ENCODE assay signal across 11 cellular contexts in the genomic region with DNA sequence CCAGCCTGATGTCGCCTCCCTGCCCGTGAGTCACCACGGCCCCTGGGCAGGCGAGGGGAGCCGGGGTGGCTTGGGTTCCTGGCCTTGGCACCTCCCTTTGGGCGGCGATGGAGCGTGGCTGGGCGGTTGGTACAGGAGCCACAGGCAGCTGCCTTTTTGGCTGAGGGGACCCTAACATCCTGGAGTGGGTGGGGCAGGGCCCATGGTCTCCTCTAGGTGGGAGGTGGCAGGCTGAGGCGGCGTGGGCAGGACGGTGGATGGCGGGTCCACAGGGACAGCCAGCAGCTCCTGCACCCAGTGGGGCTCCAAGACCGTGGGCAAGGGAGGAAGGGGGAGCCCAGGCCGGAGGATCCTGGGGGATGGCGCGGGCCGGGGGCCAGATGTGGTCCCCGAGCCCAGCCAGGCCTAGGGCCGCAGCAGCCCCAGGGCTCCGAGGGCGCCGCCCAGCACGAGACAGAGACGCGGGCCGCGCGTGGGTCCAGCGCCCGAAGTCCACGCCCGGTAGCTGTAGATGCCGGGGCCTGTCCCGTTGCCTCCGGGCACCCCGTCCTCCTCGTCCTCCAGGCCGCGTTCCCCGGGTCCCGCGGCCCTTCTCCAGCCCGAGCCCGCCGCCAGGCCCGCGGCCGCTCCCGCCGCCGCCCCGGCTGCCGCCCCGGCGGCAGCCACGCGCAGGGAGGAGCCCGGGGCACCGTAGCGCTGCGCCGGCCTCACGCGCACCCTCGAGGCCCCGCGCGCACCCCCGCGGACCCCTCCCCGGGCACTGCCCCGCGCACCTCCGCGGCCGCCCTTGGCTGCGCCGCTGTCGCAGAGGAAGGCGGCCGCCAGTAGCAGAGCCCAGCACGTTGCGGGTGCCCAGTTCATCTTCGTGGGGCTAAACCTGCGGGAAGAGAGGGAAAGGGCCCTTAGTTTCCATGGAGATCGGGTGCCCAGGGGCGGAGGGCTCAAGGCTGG. TPM values are rescaled to one million over a fixed set of nuclear protein-coding genes. Genes with fewer than 3 reads are reported as not detected.
DNase-seq lines count a peak whose midpoint lies in the region; ATAC-seq lines count a peak whose summit lies in the region.
"Had no signal": no experiment of that assay in that cellular context is flagged by ENCODE, and none has a peak within 500 bp of the region (broad histone marks: within the 10 kb centered on the region; RNA-seq: fewer than 3 reads in every experiment).

No MANE protein-coding gene starts in this region.

- H3K9me3 Mint-ChIP-seq in activated T-cell treated with anti-CD3 and anti-CD28 coated beads, Interleukin-2, amount 50 U/mL, for 24 hours: no peaks in the 10 kb centered on the region
- H3K9me3 Mint-ChIP-seq in stimulated activated naive CD8-positive, alpha-beta T cell treated with anti-CD3 and anti-CD28 coated beads, Interleukin-15, amount 100 ng/mL, for 72 hours: no peaks in the 10 kb centered on the region

- H3K4me3 ChIP-seq in adipocyte (ENCODE audit: low read length): no peak overlapping the region

- H3K9ac ChIP-seq in adipocyte (ENCODE audit: low read length): no peak overlapping the region

- H3K36me3 Mint-ChIP-seq in activated T-cell treated with anti-CD3 and anti-CD28 coated beads, Interleukin-2, amount 50 U/mL, for 24 hours (ENCODE audit: low read depth): peaks cover 36% of the 10 kb centered on the region

- H3K4me1 ChIP-seq in adipocyte (ENCODE audit: control insufficient read depth, insufficient read depth, low read length): no peaks in the 10 kb centered on the region

- peak overlapping the region; percentile 35 for H3K4me3 Mint-ChIP-seq in activated T-cell treated with anti-CD3 and anti-CD28 coated beads, Interleukin-2, amount 50 U/mL, for 24 hours
- H3K4me3 Mint-ChIP-seq in stimulated activated naive CD8-positive, alpha-beta T cell treated with anti-CD3 and anti-CD28 coated beads, Interleukin-15, amount 100 ng/mL, for 72 hours: peak overlapping the region; percentile 55 to 71

- ATAC-seq in left colon (peak; percentile 23), HG02763 (IDR thresholded peaks at IDR 0.05; ENCODE audit: unreplicated experiment) (no peak)
- peak; percentile 47 for ATAC-seq in stimulated activated naive CD8-positive, alpha-beta T cell treated with anti-CD3 and anti-CD28 coated beads, Interleukin-15, amount 100 ng/mL, for 72 hours

- peaks cover 6% of the 10 kb centered on the region for H3K27me3 Mint-ChIP-seq in activated T-cell treated with anti-CD3 and anti-CD28 coated beads, Interleukin-2, amount 50 U/mL, for 24 hours
- peaks cover 18% of the 10 kb centered on the region for H3K27me3 Mint-ChIP-seq in stimulated activated naive CD8-positive, alpha-beta T cell treated with anti-CD3 and anti-CD28 coated beads, Interleukin-15, amount 100 ng/mL, for 72 hours

- intact Hi-C loops in left colon (cut with DNase I, micrococcal nuclease): no loop called here

- H3K27ac Mint-ChIP-seq in activated T-cell treated with anti-CD3 and anti-CD28 coated beads, Interleukin-2, amount 50 U/mL, for 24 hours: no peak overlapping the region
- peak overlapping the region in 1 of 2 donors; percentile 59 for H3K27ac Mint-ChIP-seq in stimulated activated naive CD8-positive, alpha-beta T cell treated with anti-CD3 and anti-CD28 coated beads, Interleukin-15, amount 100 ng/mL, for 72 hours
- H3K27ac Mint-ChIP-seq: CD4-positive, CD25-positive, alpha-beta regulatory T cell had no signal

- H3K36me3 ChIP-seq in adipocyte (ENCODE audit: control insufficient read depth, insufficient read depth, low read length, severe bottlenecking): peaks cover 20% of the 10 kb centered on the region

- H3K27me3 ChIP-seq in adipocyte (replicated peaks; ENCODE audit: control insufficient read depth, insufficient read depth, low read length): no peaks in the 10 kb centered on the region

- H3K4me1 Mint-ChIP-seq in activated T-cell treated with anti-CD3 and anti-CD28 coated beads, Interleukin-2, amount 50 U/mL, for 24 hours (ENCODE audit: low read depth): peaks cover 8% of the 10 kb centered on the region
- H3K4me1 Mint-ChIP-seq in stimulated activated naive CD8-positive, alpha-beta T cell treated with anti-CD3 and anti-CD28 coated beads, Interleukin-15, amount 100 ng/mL, for 72 hours: peaks cover 13% of the 10 kb centered on the region

- peak; percentile 47 for DNase-seq in activated T-cell treated with anti-CD3 and anti-CD28 coated beads, Interleukin-2, amount 50 U/mL, for 24 hours
- DNase-seq in activated T-cell treated with anti-CD3 and anti-CD28 coated beads for 4 hours: no peak
- peak; percentile 27 for DNase-seq in adipocyte (ENCODE audit: low read depth)
- no peak for DNase-seq in left colon
- DNase-seq in stimulated activated naive CD8-positive, alpha-beta T cell treated with anti-CD3 and anti-CD28 coated beads, Interleukin-15, amount 100 ng/mL, for 72 hours: no peak
- DNase-seq in central memory CD4-positive, alpha-beta T cell: no peak
- no peak for DNase-seq in effector CD8-positive, alpha-beta T cell (lab: John Stamatoyannopoulos, UW)
- DNase-seq: activated CD8-positive, alpha-beta memory T cell treated with anti-CD3 and anti-CD28 coated beads, Interleukin-2, amount 50 U/mL, for 48 hours; CD4-positive, CD25-positive, alpha-beta regulatory T cell; NCI-H1105 treated with DMSO at 0.1 percent for 48 hours had no signal

- H3K9me3 ChIP-seq in adipocyte (ENCODE audit: control insufficient read depth, low read length): no peaks in the 10 kb centered on the region

RNA-seq across cellular contexts. Expression of a gene that starts 1.3 kb away (rescaled TPM):
- not detected for total RNA-seq in left colon
- total RNA-seq: CD4-positive, CD25-positive, alpha-beta regulatory T cell had no signal

RNA-seq across cellular contexts. Expression of a gene that starts 29.1 kb away (rescaled TPM):
- total RNA-seq in left colon: 10 to 100 TPM; 38.0 to 49.5 TPM

RNA-seq across cellular contexts. Expression of a gene that starts 30.6 kb away (rescaled TPM):
- total RNA-seq in left colon: 1 to 10 TPM; 2.1 to 3.9 TPM

RNA-seq across cellular contexts. Expression of a gene that starts 44.0 kb away (rescaled TPM):
- total RNA-seq in left colon: 10 to 100 TPM in 1 of 2 donors, 1 to 10 TPM in 1; 9.3 to 10.5 TPM

RNA-seq across cellular contexts. Expression of a gene that starts 49.9 kb away (rescaled TPM):
- 100 to 1,000 TPM; 173 to 205 TPM for total RNA-seq in left colon

Comparison
In these comparisons a context has a peak if more than half of its experiments do, and no peak if none do; other contexts are left out.
1. DNase-seq: peak in activated T-cell treated with anti-CD3 and anti-CD28 coated beads, Interleukin-2, amount 50 U/mL, for 24 hours (single experiment) and adipocyte (single experiment); none in activated T-cell treated with anti-CD3 and anti-CD28 coated beads for 4 hours (single experiment), left colon (0 of 2), stimulated activated naive CD8-positive, alpha-beta T cell treated with anti-CD3 and anti-CD28 coated beads, Interleukin-15, amount 100 ng/mL, for 72 hours (0 of 2), central memory CD4-positive, alpha-beta T cell (single experiment) and effector CD8-positive, alpha-beta T cell (single experiment).